Comparison of ENCODE assay signal across 1 cellular context in the genomic region with DNA sequence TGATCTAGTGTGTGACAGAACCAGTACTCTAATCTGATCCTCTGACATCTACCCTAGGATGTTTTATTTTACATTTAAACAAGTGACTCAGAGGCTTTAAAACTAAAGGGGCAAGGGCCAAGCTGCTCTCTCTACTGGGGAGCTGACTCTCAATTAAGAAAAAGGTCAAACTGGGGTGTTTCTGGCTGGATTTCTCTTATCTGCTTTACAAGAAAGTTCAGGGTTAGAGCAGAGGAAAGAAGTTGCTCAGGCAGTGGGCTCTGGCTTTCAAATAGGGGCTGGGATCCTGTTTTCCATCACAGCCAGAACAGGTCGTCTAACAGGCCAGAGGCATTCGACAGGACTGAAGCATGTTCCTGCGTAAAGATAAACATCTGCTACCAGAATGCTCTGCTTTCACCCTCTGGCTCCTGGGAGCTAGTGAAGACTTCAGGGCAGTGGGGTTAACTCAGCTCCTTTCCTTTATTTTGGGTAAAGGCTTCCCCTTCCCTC.
TF ChIP-seq lines count a peak whose summit lies in the region.

No MANE protein-coding gene starts in this region.

TF ChIP-seq in IMR-90, 13 proteins besides CTCF, POLR2A, EP300 and RAD21:
- TF ChIP-seq RCOR1 (IDR thresholded peaks at IDR 0.05; ENCODE audit: insufficient replicate concordance, low read length) (no peak), FOS (IDR thresholded peaks at IDR 0.05; ENCODE audit: low read depth, low read length) (peak; percentile 49; the same call in 1 of the 2 replicates), SMC3 (IDR thresholded peaks at IDR 0.05; ENCODE audit: low read depth, low read length) (no peak)
- TF ChIP-seq, protein P1, sequence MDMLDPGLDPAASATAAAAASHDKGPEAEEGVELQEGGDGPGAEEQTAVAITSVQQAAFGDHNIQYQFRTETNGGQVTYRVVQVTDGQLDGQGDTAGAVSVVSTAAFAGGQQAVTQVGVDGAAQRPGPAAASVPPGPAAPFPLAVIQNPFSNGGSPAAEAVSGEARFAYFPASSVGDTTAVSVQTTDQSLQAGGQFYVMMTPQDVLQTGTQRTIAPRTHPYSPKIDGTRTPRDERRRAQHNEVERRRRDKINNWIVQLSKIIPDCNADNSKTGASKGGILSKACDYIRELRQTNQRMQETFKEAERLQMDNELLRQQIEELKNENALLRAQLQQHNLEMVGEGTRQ (IDR thresholded peaks at IDR 0.05; ENCODE audit: low read depth, low read length), result no peak
TF ChIP-seq in IMR-90: peak in this region for 1.
